8 cellular contexts compared by ENCODE assay signal in the genomic region with DNA sequence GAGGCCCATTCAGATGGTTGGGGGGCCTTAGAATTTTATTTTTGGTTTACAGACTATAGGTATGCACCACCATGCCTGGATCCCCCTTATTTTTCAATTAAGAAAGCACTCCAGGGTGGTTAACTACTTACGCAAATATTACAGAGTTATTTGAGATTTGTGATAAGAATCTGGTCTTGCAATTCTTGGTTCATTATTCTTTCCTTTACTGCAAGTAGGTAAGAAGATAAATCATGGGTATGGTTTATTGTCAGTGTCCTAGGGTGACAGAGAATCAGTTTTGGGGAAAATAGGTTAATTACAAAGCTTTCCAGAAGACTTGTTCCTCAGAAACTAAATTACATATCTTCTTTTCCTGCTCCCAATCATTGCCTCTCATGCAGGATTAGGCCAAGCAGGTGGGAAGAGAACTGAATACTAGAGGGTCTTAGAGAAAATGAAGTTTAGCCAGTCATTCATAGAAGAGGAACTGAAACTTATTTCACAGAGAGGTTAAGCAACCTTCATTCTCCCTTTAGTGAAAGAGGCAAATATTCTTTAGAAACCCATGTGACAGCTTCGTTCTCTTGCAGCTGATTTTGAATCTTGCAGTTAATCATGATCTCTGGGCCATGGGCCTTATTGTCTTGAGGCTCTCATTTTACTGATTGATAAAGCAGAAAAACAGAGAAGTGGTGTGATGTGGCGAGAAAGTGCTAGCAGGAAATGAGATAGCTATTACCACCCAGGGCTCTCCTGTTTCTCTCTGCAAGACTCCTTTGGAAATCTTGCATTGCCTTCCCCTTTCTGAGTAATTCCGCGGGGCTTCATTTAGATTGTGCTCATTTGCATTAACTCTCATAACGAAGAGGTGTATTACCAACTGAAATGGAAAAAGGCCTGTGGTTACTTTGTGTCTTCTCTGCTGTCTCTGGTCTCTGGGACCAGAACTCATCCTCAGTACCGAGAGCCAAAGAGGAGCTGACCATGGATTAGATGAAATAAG. TPM values are rescaled to one million over a fixed set of nuclear protein-coding genes. Genes with fewer than 3 reads are reported as not detected.
DNase-seq lines count a peak whose midpoint lies in the region; ATAC-seq and TF ChIP-seq lines count a peak whose summit lies in the region.

No MANE protein-coding gene starts in this region.

- no peak overlapping the region for H3K27ac ChIP-seq in right cardiac atrium (ENCODE audit: low read length)

- H3K4me1 ChIP-seq in right cardiac atrium (ENCODE audit: control insufficient read depth, insufficient read depth, low read length) = no peaks in the 10 kb centered on the region

- CTCF ChIA-PET in activated CD4-positive, alpha-beta T cell treated with anti-CD3 and anti-CD28 coated beads, Interleukin-2, amount 10 ng/mL, durations not matched to agents 7 days and 5 days (lab: Charles Lee) = interaction anchor here (1.4 to 3.4 kb wide), 3 partner anchors 11 to 19 kb away, joined by 4 to 12 read pairs (median 5); no protein-coding TSS in a partner anchor

- peaks cover 22% of the 10 kb centered on the region for H3K4me1 Mint-ChIP-seq in activated CD4-positive, alpha-beta T cell treated with anti-CD3 and anti-CD28 coated beads, Interleukin-2, amount 10 ng/mL, durations not matched to agents 7 days and 5 days

- 54% methylated on average over 7 of the region's 7 CpGs for WGBS in right cardiac atrium

- H3K27me3 Mint-ChIP-seq in activated CD4-positive, alpha-beta T cell treated with anti-CD3 and anti-CD28 coated beads, Interleukin-2, amount 10 ng/mL, durations not matched to agents 7 days and 5 days = peaks cover 2% of the 10 kb centered on the region

- ATAC-seq in HG02981 (IDR thresholded peaks at IDR 0.05; ENCODE audit: unreplicated experiment) (peak; percentile 94), right cardiac atrium (no peak)

- POLR2A ChIA-PET in activated CD4-positive, alpha-beta T cell treated with anti-CD3 and anti-CD28 coated beads, Interleukin-2, amount 10 ng/mL, durations not matched to agents 7 days and 5 days (lab: Charles Lee) = interaction anchor here (0.7 kb wide), 1 partner anchor 363 kb away, joined by 3 read pairs; no protein-coding TSS in a partner anchor

- TF ChIP-seq POLR2A in Raji (IDR thresholded peaks at IDR 0.05; ENCODE audit: insufficient read depth, low read depth, low read length) (peak; percentile 38; the same call in 1 of the 2 replicates), erythroblast (IDR thresholded peaks at IDR 0.05; ENCODE audit: low read length) (no peak)

- no peak overlapping the region for H3K4me3 ChIP-seq in right cardiac atrium (ENCODE audit: low read length)

- intact Hi-C loops in right cardiac atrium (cut with DNase I) = no loop called here

- no peaks in the 10 kb centered on the region for H3K27me3 ChIP-seq in right cardiac atrium (ENCODE audit: control insufficient read depth, insufficient read depth)

- peaks cover 3% of the 10 kb centered on the region for H3K9me3 Mint-ChIP-seq in activated CD4-positive, alpha-beta T cell treated with anti-CD3 and anti-CD28 coated beads, Interleukin-2, amount 10 ng/mL, durations not matched to agents 7 days and 5 days

- no peak overlapping the region for H3K4me3 Mint-ChIP-seq in activated CD4-positive, alpha-beta T cell treated with anti-CD3 and anti-CD28 coated beads, Interleukin-2, amount 10 ng/mL, durations not matched to agents 7 days and 5 days

- no peaks in the 10 kb centered on the region for H3K9me3 ChIP-seq in right cardiac atrium (ENCODE audit: control insufficient read depth, low read length)

- H3K36me3 Mint-ChIP-seq in activated CD4-positive, alpha-beta T cell treated with anti-CD3 and anti-CD28 coated beads, Interleukin-2, amount 10 ng/mL, durations not matched to agents 7 days and 5 days (ENCODE audit: low read depth) = peaks cover 9% of the 10 kb centered on the region

- peak overlapping the region; percentile 11 for H3K27ac Mint-ChIP-seq in activated CD4-positive, alpha-beta T cell treated with anti-CD3 and anti-CD28 coated beads, Interleukin-2, amount 10 ng/mL, durations not matched to agents 7 days and 5 days

- DNase-seq in activated CD4-positive, alpha-beta T cell treated with anti-CD3 and anti-CD28 coated beads, Interleukin-2, amount 10 ng/mL, durations not matched to agents 7 days and 5 days = peak; percentile 9
- DNase-seq in activated CD4-positive, alpha-beta T cell treated with anti-CD3 and anti-CD28 coated beads for 4 hours = no peak
- DNase-seq in stimulated activated CD4-positive, alpha-beta T cell treated with anti-CD3 and anti-CD28 coated beads, Interleukin-1b, Interleukin-23, amount 100 ng/mL, for 48 hours = peak; percentile 16
- no peak for DNase-seq in erythroblast (lab: John Stamatoyannopoulos, UW)
- no peak for DNase-seq in right cardiac atrium
- DNase-seq in iPS-NIHi7 (ENCODE audit: extremely low spot score) = no peak

RNA-seq across cellular contexts. Expression of a gene that starts 44.8 kb away (rescaled TPM):
- 10 to 100 TPM; 94.9 to 97.8 TPM for total RNA-seq in activated CD4-positive, alpha-beta T cell treated with anti-CD3 and anti-CD28 coated beads, Interleukin-2, amount 10 ng/mL, durations not matched to agents 7 days and 5 days
- total RNA-seq in right cardiac atrium = 1 to 10 TPM; 7.8 to 9.7 (median 9.1) TPM
- polyA plus RNA-seq in right cardiac atrium = 5.9 TPM

RNA-seq across cellular contexts. Expression of a gene that starts 46.5 kb away (rescaled TPM):
- not detected for total RNA-seq in activated CD4-positive, alpha-beta T cell treated with anti-CD3 and anti-CD28 coated beads, Interleukin-2, amount 10 ng/mL, durations not matched to agents 7 days and 5 days
- total RNA-seq in right cardiac atrium = not detected
- 0.02 TPM for polyA plus RNA-seq in right cardiac atrium

Comparison
In these comparisons a context has a peak if more than half of its experiments do, and no peak if none do; other contexts are left out.
1. DNase-seq: peak in activated CD4-positive, alpha-beta T cell treated with anti-CD3 and anti-CD28 coated beads, Interleukin-2, amount 10 ng/mL, durations not matched to agents 7 days and 5 days (single experiment) and stimulated activated CD4-positive, alpha-beta T cell treated with anti-CD3 and anti-CD28 coated beads, Interleukin-1b, Interleukin-23, amount 100 ng/mL, for 48 hours (single experiment); none in activated CD4-positive, alpha-beta T cell treated with anti-CD3 and anti-CD28 coated beads for 4 hours (0 of 2), erythroblast (0 of 2), right cardiac atrium (0 of 3) and iPS-NIHi7 (single experiment).
2. RNA of a gene that starts 44.8 kb away (total RNA-seq): 94.9 to 97.8 TPM in activated CD4-positive, alpha-beta T cell treated with anti-CD3 and anti-CD28 coated beads, Interleukin-2, amount 10 ng/mL, durations not matched to agents 7 days and 5 days; 7.8 to 9.7 TPM in right cardiac atrium; every median in the first group is over 4 times any median in the second.